Comparison of ENCODE assay signal across 8 cellular contexts in the genomic region with DNA sequence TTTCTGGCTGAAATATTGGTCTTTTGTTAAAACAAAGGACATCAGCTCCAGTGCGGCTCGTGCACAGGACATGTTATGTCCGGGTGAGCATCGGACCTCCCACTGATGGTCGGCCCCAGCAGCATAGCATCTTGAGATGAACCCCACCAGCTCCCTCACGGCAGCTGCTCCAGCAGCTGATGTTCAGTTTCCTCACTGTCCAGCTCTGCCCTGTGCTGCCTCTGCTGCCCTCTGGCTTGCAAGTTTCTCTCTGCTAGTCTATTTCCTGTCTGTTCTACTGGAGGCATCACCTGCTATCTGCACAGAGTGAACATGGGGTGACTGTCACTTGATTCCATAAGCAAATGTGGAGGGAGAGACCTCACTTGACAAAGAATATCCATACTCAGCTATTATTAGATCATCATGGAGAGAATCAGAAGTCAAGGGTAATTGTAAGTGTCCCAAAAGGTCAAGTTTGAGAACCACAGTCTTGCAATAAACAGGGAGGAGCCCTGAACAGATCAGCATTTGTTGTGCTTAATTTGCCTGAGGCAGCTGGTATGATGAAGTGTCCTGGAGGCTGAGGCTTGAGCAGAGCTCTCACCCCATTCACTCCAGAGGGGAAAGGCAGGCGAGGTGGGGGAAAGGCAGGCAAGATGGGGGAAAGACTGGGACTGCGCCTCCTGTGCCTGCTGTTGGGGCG.
DNase-seq lines count a peak whose midpoint lies in the region; ATAC-seq and TF ChIP-seq lines count a peak whose summit lies in the region.

No MANE protein-coding gene starts in this region.

- H3K27me3 ChIP-seq in body of pancreas (no peaks in the 10 kb centered on the region), HAP-1 (ENCODE audit: low read depth) (no peaks in the 10 kb centered on the region)

- ATAC-seq in body of pancreas, result peak; percentile 27
- no peak for ATAC-seq in HG03342 (IDR thresholded peaks at IDR 0.05; ENCODE audit: unreplicated experiment)
- no peak for ATAC-seq in GM18511 (IDR thresholded peaks at IDR 0.05; ENCODE audit: unreplicated experiment)

- H3K4me3 ChIP-seq in NB4 (ENCODE audit: low read depth, low read length) (no peak overlapping the region), body of pancreas (no peak overlapping the region), HAP-1 (no peak overlapping the region)

- in situ Hi-C loops in HAP-1 (cut with MboI; ENCODE audit: low sequenced_read_pairs), result no loop called here

- intact Hi-C loops in body of pancreas (cut with DNase I), result no loop called here

- TF ChIP-seq CTCF in NB4 (IDR thresholded peaks at IDR 0.05; ENCODE audit: low read depth, low read length) (no peak), body of pancreas (IDR thresholded peaks at IDR 0.05) (peak in 2 of 7 experiments; percentile 5 to 7)

- H3K4me1 ChIP-seq in body of pancreas (no peaks in the 10 kb centered on the region), HAP-1 (no peaks in the 10 kb centered on the region)

- 65 to 80% methylated on average over 9 of the region's 9 CpGs for WGBS in body of pancreas, 2 donors

- H3K27ac ChIP-seq in body of pancreas, result no peak overlapping the region

- DNase-seq in AG08396 (ENCODE audit: low spot score) (peak; percentile 72), NB4 (ENCODE audit: low read depth) (peak; percentile 4), body of pancreas (no peak), kidney tubule cell (ENCODE audit: low spot score) (peak; percentile 31), HAP-1 (ENCODE audit: low spot score in 2 of 2) (no peak), ecto neural progenitor cell (ENCODE audit: low spot score) (no peak)

- H3K9me3 ChIP-seq in body of pancreas (no peaks in the 10 kb centered on the region), HAP-1 (no peaks in the 10 kb centered on the region)

- no peak for TF ChIP-seq POLR2A in NB4 (IDR thresholded peaks at IDR 0.05; ENCODE audit: extremely low read depth, insufficient read length)
- TF ChIP-seq POLR2A in body of pancreas (IDR thresholded peaks at IDR 0.05), result no peak

- H3K36me3 ChIP-seq in body of pancreas (replicated peaks in 1 of 2; ENCODE audit: insufficient read depth in 1 of 2, low read depth in 2 of 2) (no peaks in the 10 kb centered on the region), HAP-1 (replicated peaks) (no peaks in the 10 kb centered on the region)

Comparison
In these comparisons a context has a peak if more than half of its experiments do, and no peak if none do; other contexts are left out.
1. DNase-seq: peak in AG08396 (single experiment), NB4 (single experiment) and kidney tubule cell (single experiment); none in body of pancreas (0 of 4), HAP-1 (0 of 2) and ecto neural progenitor cell (single experiment).